Comparison of ENCODE assay signal across 14 cellular contexts in genomic region chr18:76406791-76407190, GRCh38.
DNase-seq lines count a peak whose midpoint lies in the region; ATAC-seq and TF ChIP-seq lines count a peak whose summit lies in the region.
"Had no signal": no experiment of that assay in that cellular context is flagged by ENCODE, and none has a peak within 500 bp of the region (broad histone marks: within the 10 kb centered on the region; RNA-seq: fewer than 3 reads in every experiment).

No MANE protein-coding gene starts in this region.

- DNase-seq in H9 = peak; percentile 19
- no peak for DNase-seq in nephron progenitor cell
- DNase-seq in uterus = no peak
- DNase-seq: Caco-2, DMS 273 treated with DMSO at 0.1 percent for 48 hours, DMS79, NCI-H446 had no signal

- no peak overlapping the region for H3K4me3 Mint-ChIP-seq in H9
- no peak overlapping the region for H3K4me3 Mint-ChIP-seq in activated T-helper 17 cell treated with anti-CD3 and anti-CD28 coated beads, Interleukin-2, amount 50 U/mL, for 72 hours
- H3K4me3 Mint-ChIP-seq in nephron progenitor cell = no peak overlapping the region
- H3K4me3 Mint-ChIP-seq: CD8-positive, alpha-beta T cell had no signal

- H3K27ac Mint-ChIP-seq in H9 (peak overlapping the region in 1 of 3 experiments; percentile 93; a peak in 1 of 7 replicates), nephron progenitor cell (peak overlapping the region; percentile 94)
- H3K27ac Mint-ChIP-seq in activated T-helper 17 cell treated with anti-CD3 and anti-CD28 coated beads, Interleukin-2, amount 50 U/mL, for 72 hours = peak overlapping the region; percentile 20
- H3K27ac Mint-ChIP-seq: CD8-positive, alpha-beta T cell had no signal

- H3T11ph ChIP-seq in H9 (ENCODE audit: low read length) = no peak overlapping the region

- no peak overlapping the region for H2BK20ac ChIP-seq in H9 (ENCODE audit: low read depth, low read length, poor library complexity, severe bottlenecking)

- no peak overlapping the region for H4K5ac ChIP-seq in H9 (ENCODE audit: insufficient read length, low read depth, low read length)

- peaks cover 6 to 9% (median 6%) of the 10 kb centered on the region in 3 experiments; a peak in 6 of 7 replicates for H3K36me3 Mint-ChIP-seq in H9 (ENCODE audit: insufficient read depth in 1 of 3, low read depth in 3 of 3)
- H3K36me3 Mint-ChIP-seq in activated T-helper 17 cell treated with anti-CD3 and anti-CD28 coated beads, Interleukin-2, amount 50 U/mL, for 72 hours (ENCODE audit: low read depth) = peaks cover 6% of the 10 kb centered on the region
- peaks cover 84% of the 10 kb centered on the region for H3K36me3 Mint-ChIP-seq in nephron progenitor cell (ENCODE audit: low read depth)

- H2BK12ac ChIP-seq in H9 (ENCODE audit: insufficient read length, low read depth, low read length) = no peak overlapping the region

- ATAC-seq in activated T-helper 17 cell treated with anti-CD3 and anti-CD28 coated beads, Interleukin-2, amount 50 U/mL, for 72 hours (replicated peaks) = no peak
- no peak for ATAC-seq in HG02759 (IDR thresholded peaks at IDR 0.05; ENCODE audit: unreplicated experiment)
- ATAC-seq in HG03432 (IDR thresholded peaks at IDR 0.05; ENCODE audit: unreplicated experiment) = no peak
- ATAC-seq in GM21423 (IDR thresholded peaks at IDR 0.05; ENCODE audit: unreplicated experiment) = no peak
- ATAC-seq: CD8-positive, alpha-beta T cell had no signal

- H3K14ac ChIP-seq in H9 (ENCODE audit: insufficient read depth, low read length) = no peak overlapping the region

- H4K91ac ChIP-seq in H9 (ENCODE audit: insufficient read length, low read depth, low read length) = no peak overlapping the region

- H3K27me3 ChIP-seq in H9 (ENCODE audit: insufficient read depth, low read length) (no peaks in the 10 kb centered on the region), uterus (no peaks in the 10 kb centered on the region)

- H3K23ac ChIP-seq in H9 (ENCODE audit: insufficient read length, low read depth, low read length) = no peak overlapping the region

- H3K4me2 ChIP-seq in H9 (ENCODE audit: insufficient read depth, insufficient read length, low read length) = no peak overlapping the region
- H3K4me2 ChIP-seq: PC-9 had no signal

- H2AFZ ChIP-seq in H9 (ENCODE audit: low read length) = no peak overlapping the region
- H2AFZ ChIP-seq: PC-9 had no signal

- no peaks in the 10 kb centered on the region for H3K27me3 Mint-ChIP-seq in H9 (ENCODE audit: low read depth)
- H3K27me3 Mint-ChIP-seq in activated T-helper 17 cell treated with anti-CD3 and anti-CD28 coated beads, Interleukin-2, amount 50 U/mL, for 72 hours = no peaks in the 10 kb centered on the region
- no peaks in the 10 kb centered on the region for H3K27me3 Mint-ChIP-seq in nephron progenitor cell (ENCODE audit: low read depth, poor library complexity)

- H3K23me2 ChIP-seq in H9 (ENCODE audit: insufficient read length, low read depth, low read length, poor library complexity, severe bottlenecking) = no peaks in the 10 kb centered on the region

- no peak overlapping the region for H2AK5ac ChIP-seq in H9 (ENCODE audit: insufficient read length, low read length)

- H3K36me3 ChIP-seq in uterus = no peaks in the 10 kb centered on the region

- H3K9me3 ChIP-seq in H9 (ENCODE audit: control insufficient read depth, low read depth, low read length) (no peaks in the 10 kb centered on the region), uterus (no peaks in the 10 kb centered on the region)
- H3K9me3 ChIP-seq: Caco-2 had no signal

- TF ChIP-seq CTCF in H9 (conservative IDR thresholded peaks at IDR 0.05) (no peak), nephron progenitor cell (IDR thresholded peaks at IDR 0.05) (no peak), uterus (IDR thresholded peaks at IDR 0.05) (no peak)

- intact Hi-C loops in uterus (cut with DNase I; ENCODE audit: low total_unique reads) = no loop called here

- TF ChIP-seq POLR2A in uterus (IDR thresholded peaks at IDR 0.05) = no peak

- H3K9me3 Mint-ChIP-seq in H9 (peaks cover 0 to 6% of the 10 kb centered on the region in 2 experiments; a peak in 1 of 5 replicates), nephron progenitor cell (peaks cover 25% of the 10 kb centered on the region)
- H3K9me3 Mint-ChIP-seq in activated T-helper 17 cell treated with anti-CD3 and anti-CD28 coated beads, Interleukin-2, amount 50 U/mL, for 72 hours = no peaks in the 10 kb centered on the region
- H3K9me3 Mint-ChIP-seq: CD8-positive, alpha-beta T cell had no signal

- H3K79me2 ChIP-seq in H9 (ENCODE audit: insufficient read depth, low read length) = no peaks in the 10 kb centered on the region

- H3K4me3 ChIP-seq in uterus = no peak overlapping the region
- H3K4me3 ChIP-seq: GM12878, PC-9 had no signal

- H2BK15ac ChIP-seq in H9 (ENCODE audit: low read depth, low read length) = no peak overlapping the region

- H4K20me1 ChIP-seq in H9 (ENCODE audit: control insufficient read depth, insufficient read depth, insufficient read length) = no peaks in the 10 kb centered on the region

- H3K27ac ChIP-seq in H9 (ENCODE audit: insufficient read length, low read depth, low read length) (no peak overlapping the region), uterus (peak overlapping the region; percentile 39 to 90)
- H3K27ac ChIP-seq: PC-9 had no signal

- H4K8ac ChIP-seq in H9 (replicated peaks; ENCODE audit: insufficient read length, low read depth, low read length) = no peak overlapping the region

- no peak overlapping the region for H2BK5ac ChIP-seq in H9 (ENCODE audit: insufficient read length, low read length)

- H3K18ac ChIP-seq in H9 (ENCODE audit: insufficient read length, low read depth, low read length) = no peak overlapping the region

- H3K4me1 Mint-ChIP-seq in H9 = peaks cover 2 to 3% of the 10 kb centered on the region in 2 experiments; a peak in 2 of 4 replicates
- peaks cover 24% of the 10 kb centered on the region for H3K4me1 Mint-ChIP-seq in activated T-helper 17 cell treated with anti-CD3 and anti-CD28 coated beads, Interleukin-2, amount 50 U/mL, for 72 hours
- peaks cover 73% of the 10 kb centered on the region for H3K4me1 Mint-ChIP-seq in nephron progenitor cell

- WGBS in H9 (ENCODE audit: extremely low coverage, insufficient read length, low lambda C conversion rate) = no CpG with 5 or more reads among the region's 14 CpGs

- H3K9ac ChIP-seq in H9 (ENCODE audit: extremely low read depth, insufficient read length, low read length) = no peak overlapping the region

- no peaks in the 10 kb centered on the region for H3K79me1 ChIP-seq in H9 (ENCODE audit: insufficient read depth, low read depth, low read length, poor library complexity, severe bottlenecking)

- H2BK120ac ChIP-seq in H9 (ENCODE audit: low read depth, low read length, poor library complexity, severe bottlenecking) = no peak overlapping the region

- no peak overlapping the region for H3K56ac ChIP-seq in H9 (ENCODE audit: insufficient read length, low read depth, low read length)

- no peak overlapping the region for H3K4ac ChIP-seq in H9 (ENCODE audit: low read depth, low read length)

- H3K4me1 ChIP-seq in H9 (ENCODE audit: insufficient read depth, low read length) (no peaks in the 10 kb centered on the region), uterus (peaks cover 0 to 18% of the 10 kb centered on the region in 2 donors)
- H3K4me1 ChIP-seq: Caco-2 had no signal
